ENCODE assay signal across 9 cellular contexts in genomic region chr5:139104577-139105271, GRCh38.
DNase-seq lines count a peak whose midpoint lies in the region; ATAC-seq and TF ChIP-seq lines count a peak whose summit lies in the region.
"Had no signal": no experiment of that assay in that cellular context is flagged by ENCODE, and none has a peak within 500 bp of the region (broad histone marks: within the 10 kb centered on the region; RNA-seq: fewer than 3 reads in every experiment).

No MANE protein-coding gene starts in this region.

- no peaks in the 10 kb centered on the region for H3K36me3 ChIP-seq in tibial artery

- DNase-seq in NCI-H2029 (lab: John Stamatoyannopoulos, UW) (peak; percentile 85), choroid plexus epithelial cell (ENCODE audit: low read depth) (peak; percentile 67), medulla oblongata (ENCODE audit: extremely low spot score) (peak; percentile 77), tibial artery (peak; percentile 83 to 93), NCI-H1105 treated with DMSO at 0.1 percent for 48 hours (lab: John Stamatoyannopoulos, UW) (no peak), GM10266 (ENCODE audit: extremely low spot score) (no peak)
- DNase-seq in activated T-helper 1 cell treated with anti-CD3 and anti-CD28 coated beads, Interleukin-12 subunit alpha, Interleukin-12 subunit beta, Interleukin-2, Interleukin-4 antibody, amounts not matched to agents 30 ng/mL and 10 ng/mL and 1 ng/mL, durations not matched to agents 14 hours and 24 hours and 36 hours (ENCODE audit: low spot score): no peak
- DNase-seq: NCI-H1930 had no signal

- no peak overlapping the region for H3K27ac Mint-ChIP-seq in activated T-helper 1 cell treated with anti-CD3 and anti-CD28 coated beads, Interleukin-12 subunit alpha, Interleukin-12 subunit beta, Interleukin-2, Interleukin-4 antibody, amounts not matched to agents 30 ng/mL and 10 ng/mL and 1 ng/mL, durations not matched to agents 14 hours and 24 hours and 36 hours

- peak overlapping the region; percentile 73 to 87 for H3K27ac ChIP-seq in tibial artery

- H3K4me1 Mint-ChIP-seq in activated T-helper 1 cell treated with anti-CD3 and anti-CD28 coated beads, Interleukin-12 subunit alpha, Interleukin-12 subunit beta, Interleukin-2, Interleukin-4 antibody, amounts not matched to agents 30 ng/mL and 10 ng/mL and 1 ng/mL, durations not matched to agents 14 hours and 24 hours and 36 hours (ENCODE audit: low read depth): no peaks in the 10 kb centered on the region

- no peaks in the 10 kb centered on the region for H3K36me3 Mint-ChIP-seq in activated T-helper 1 cell treated with anti-CD3 and anti-CD28 coated beads, Interleukin-12 subunit alpha, Interleukin-12 subunit beta, Interleukin-2, Interleukin-4 antibody, amounts not matched to agents 30 ng/mL and 10 ng/mL and 1 ng/mL, durations not matched to agents 14 hours and 24 hours and 36 hours (ENCODE audit: low read depth)

- intact Hi-C loops in tibial artery (cut with DNase I; ENCODE audit: low total_unique reads): loop anchor here (10.0 kb wide), 1 partner anchor 90 kb away; the partner anchor contains the start of gene SIL1
- intact Hi-C loops in activated T-helper 1 cell treated with anti-CD3 and anti-CD28 coated beads, Interleukin-12 subunit alpha, Interleukin-12 subunit beta, Interleukin-2, Interleukin-4 antibody, amounts not matched to agents 30 ng/mL and 10 ng/mL and 1 ng/mL, durations not matched to agents 14 hours and 24 hours and 36 hours (cut with micrococcal nuclease): no loop called here

- no peak overlapping the region for H3K4me3 Mint-ChIP-seq in activated T-helper 1 cell treated with anti-CD3 and anti-CD28 coated beads, Interleukin-12 subunit alpha, Interleukin-12 subunit beta, Interleukin-2, Interleukin-4 antibody, amounts not matched to agents 30 ng/mL and 10 ng/mL and 1 ng/mL, durations not matched to agents 14 hours and 24 hours and 36 hours

- H3K9me3 ChIP-seq in tibial artery: no peaks in the 10 kb centered on the region

- no peaks in the 10 kb centered on the region for H3K9me3 Mint-ChIP-seq in activated T-helper 1 cell treated with anti-CD3 and anti-CD28 coated beads, Interleukin-12 subunit alpha, Interleukin-12 subunit beta, Interleukin-2, Interleukin-4 antibody, amounts not matched to agents 30 ng/mL and 10 ng/mL and 1 ng/mL, durations not matched to agents 14 hours and 24 hours and 36 hours

- TF ChIP-seq CTCF in choroid plexus epithelial cell (conservative IDR thresholded peaks at IDR 0.05; ENCODE audit: low read depth, low read length) (no peak), tibial artery (IDR thresholded peaks at IDR 0.05) (no peak), GM10266 (IDR thresholded peaks at IDR 0.05; ENCODE audit: control insufficient read depth, insufficient read depth, low read depth, missing control alignments) (no peak)

- no peak for ATAC-seq in HG03175 (IDR thresholded peaks at IDR 0.05; ENCODE audit: unreplicated experiment)

- H3K27me3 Mint-ChIP-seq in activated T-helper 1 cell treated with anti-CD3 and anti-CD28 coated beads, Interleukin-12 subunit alpha, Interleukin-12 subunit beta, Interleukin-2, Interleukin-4 antibody, amounts not matched to agents 30 ng/mL and 10 ng/mL and 1 ng/mL, durations not matched to agents 14 hours and 24 hours and 36 hours (ENCODE audit: insufficient read depth): peaks cover 4% of the 10 kb centered on the region

- H3K4me1 ChIP-seq in tibial artery: peaks cover 0 to 60% (median 44%) of the 10 kb centered on the region in 4 donors

- H3K4me3 ChIP-seq in choroid plexus epithelial cell (ENCODE audit: low read depth, low read length) (no peak overlapping the region), tibial artery (peak overlapping the region; percentile 3 to 23)

- no peaks in the 10 kb centered on the region for H3K27me3 ChIP-seq in tibial artery

Comparison
In these comparisons a context has a peak if more than half of its experiments do, and no peak if none do; other contexts are left out.
1. DNase-seq: peak in NCI-H2029 (single experiment), choroid plexus epithelial cell (single experiment), medulla oblongata (single experiment) and tibial artery (2 of 2); none in NCI-H1105 treated with DMSO at 0.1 percent for 48 hours (single experiment), GM10266 (single experiment) and activated T-helper 1 cell treated with anti-CD3 and anti-CD28 coated beads, Interleukin-12 subunit alpha, Interleukin-12 subunit beta, Interleukin-2, Interleukin-4 antibody, amounts not matched to agents 30 ng/mL and 10 ng/mL and 1 ng/mL, durations not matched to agents 14 hours and 24 hours and 36 hours (single experiment).